In genomic region chr6:5403619-5404018, GRCh38 we compare ENCODE assay signal across 16 cellular contexts.
"Had no signal": no experiment of that assay in that cellular context is flagged by ENCODE, and none has a peak within 500 bp of the region (broad histone marks: within the 10 kb centered on the region; RNA-seq: fewer than 3 reads in every experiment).

No MANE protein-coding gene starts in this region.

- H3K27ac ChIP-seq: brain microvascular endothelial cell, gastroesophageal sphincter, heart left ventricle, thyroid gland had no signal

- H3K4me3 ChIP-seq: gastroesophageal sphincter, heart left ventricle, mucosa of descending colon, thyroid gland had no signal

- H3K27me3 ChIP-seq: brain microvascular endothelial cell, gastroesophageal sphincter, heart left ventricle, thyroid gland had no signal

- ATAC-seq: activated CD8-positive, alpha-beta T cell treated with anti-CD3 and anti-CD28 coated beads for 36 hours; gastroesophageal sphincter; heart left ventricle; left ventricle myocardium superior; mucosa of descending colon had no signal

- H3K36me3 ChIP-seq: brain microvascular endothelial cell, heart left ventricle, thyroid gland had no signal

- H3K9me3 ChIP-seq: thyroid gland had no signal

- DNase-seq: activated CD4-positive, alpha-beta T cell treated with anti-CD3 and anti-CD28 coated beads, Interleukin-2, amount 10 ng/mL, durations not matched to agents 24 days and 14 days; activated CD8-positive, alpha-beta T cell treated with anti-CD3 and anti-CD28 coated beads for 36 hours; activated naive CD4-positive, alpha-beta T cell treated with Interleukin-2 at 50 U/mL for 16 hours; activated T-cell treated with anti-CD3 and anti-CD28 coated beads, Interleukin-2, amount 50 U/mL, for 1 hour; anterior cingulate cortex; brain microvascular endothelial cell; effector memory CD4-positive, alpha-beta T cell; heart left ventricle; kidney glomerular epithelial cell; left ventricle myocardium superior; mucosa of descending colon; naive B cell; stimulated activated CD4-positive, alpha-beta T cell treated with anti-CD3 and anti-CD28 coated beads, Interleukin-2, amount 100 ng/mL, for 24 hours; stimulated activated naive CD4-positive, alpha-beta T cell treated with Interleukin-2 at 50 U/mL for 16 hours; thyroid gland had no signal

- H3K4me1 ChIP-seq: gastroesophageal sphincter, thyroid gland had no signal
